ENCODE assay signal across 8 cellular contexts in the genomic region with DNA sequence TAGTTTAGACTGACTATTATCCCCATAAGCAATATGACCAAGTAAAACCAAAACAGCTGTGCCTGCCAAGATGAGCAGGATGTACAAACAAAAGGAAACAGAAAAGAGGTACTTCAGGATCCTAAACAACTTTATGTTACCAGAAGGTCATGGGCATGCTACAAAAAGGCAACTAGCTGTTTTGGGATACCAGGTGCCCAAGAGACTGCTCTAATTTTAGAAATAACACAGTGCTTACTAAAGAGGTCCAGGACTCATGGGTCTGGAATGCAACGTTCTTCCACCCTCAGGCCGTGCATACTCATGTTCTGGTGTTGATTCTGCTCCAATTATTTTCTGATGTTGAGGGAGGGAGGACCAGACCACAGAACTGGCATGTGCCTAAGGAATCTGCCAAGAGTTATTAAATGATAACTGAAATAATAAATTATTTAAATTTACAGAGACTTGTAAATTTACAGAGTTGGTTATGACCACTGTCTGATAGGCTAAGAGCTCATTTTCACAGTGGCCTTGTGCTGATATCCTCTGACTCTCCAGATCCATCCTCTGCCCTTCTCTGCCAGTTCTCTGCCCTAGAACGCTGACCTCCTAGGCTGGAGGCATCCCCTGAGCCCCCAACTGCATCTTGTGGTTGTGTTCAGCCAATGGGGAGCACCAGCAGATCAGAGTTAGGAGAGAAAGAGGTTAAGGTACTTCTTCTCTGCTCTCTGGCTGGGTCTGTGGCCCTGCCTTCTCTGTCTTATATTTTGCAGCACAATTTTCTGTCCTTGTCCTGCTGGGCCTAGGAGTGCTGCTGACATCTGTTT. TPM values are rescaled to one million over a fixed set of nuclear protein-coding genes. Genes with fewer than 3 reads are reported as not detected.
DNase-seq lines count a peak whose midpoint lies in the region; ATAC-seq and TF ChIP-seq lines count a peak whose summit lies in the region.

No MANE protein-coding gene starts in this region.

- no peaks in the 10 kb centered on the region for H3K36me3 ChIP-seq in testis (ENCODE audit: low read depth, missing control alignments)

- no peaks in the 10 kb centered on the region for H3K4me1 ChIP-seq in right cardiac atrium (ENCODE audit: control insufficient read depth, insufficient read depth, low read length)
- no peaks in the 10 kb centered on the region for H3K4me1 ChIP-seq in testis

- no peak overlapping the region for H3K27ac Mint-ChIP-seq in activated naive CD4-positive, alpha-beta T cell treated with anti-CD3 and anti-CD28 coated beads, Interleukin-2, amount 50 U/mL, for 72 hours

- DNase-seq in HS-27A (ENCODE audit: low read depth): peak; percentile 98
- peak; percentile 86 for DNase-seq in amniotic stem cell (lab: John Stamatoyannopoulos, UW)
- DNase-seq in right cardiac atrium: no peak
- DNase-seq in testis: peak; percentile 26
- DNase-seq in activated naive CD4-positive, alpha-beta T cell treated with anti-CD3 and anti-CD28 coated beads, Interleukin-2, amount 50 U/mL, for 72 hours (ENCODE audit: low spot score in 2 of 2): no peak
- DNase-seq in NCI-H1694 treated with DMSO at 0.1 percent for 48 hours (lab: John Stamatoyannopoulos, UW): no peak
- DNase-seq in NCI-H446 (lab: John Stamatoyannopoulos, UW): no peak

- H3K9me3 ChIP-seq in right cardiac atrium (ENCODE audit: control insufficient read depth, low read length): no peaks in the 10 kb centered on the region
- no peaks in the 10 kb centered on the region for H3K9me3 ChIP-seq in testis

- H3K27ac ChIP-seq in right cardiac atrium (ENCODE audit: low read length) (peak overlapping the region; percentile 98), testis (peak overlapping the region in 1 of 2 donors; percentile 79)

- no peaks in the 10 kb centered on the region for H3K9me3 Mint-ChIP-seq in activated naive CD4-positive, alpha-beta T cell treated with anti-CD3 and anti-CD28 coated beads, Interleukin-2, amount 50 U/mL, for 72 hours

- 40% methylated on average over 3 of the region's 3 CpGs for WGBS in right cardiac atrium
- 28 to 49% methylated on average over 3 of the region's 3 CpGs for WGBS in testis, 2 donors

- TF ChIP-seq POLR2A in testis (IDR thresholded peaks at IDR 0.05): no peak

- H3K27me3 ChIP-seq in right cardiac atrium (ENCODE audit: control insufficient read depth, insufficient read depth) (no peaks in the 10 kb centered on the region), testis (no peaks in the 10 kb centered on the region)

- intact Hi-C loops in right cardiac atrium (cut with DNase I): no loop called here
- intact Hi-C loops in testis (cut with DNase I; ENCODE audit: low total_unique reads): loop anchor here (5.0 kb wide), 1 partner anchor 268 kb away; the partner anchor contains the start of gene CCN1

- TF ChIP-seq CTCF in testis (IDR thresholded peaks at IDR 0.05): no peak

- no peaks in the 10 kb centered on the region for H3K36me3 Mint-ChIP-seq in activated naive CD4-positive, alpha-beta T cell treated with anti-CD3 and anti-CD28 coated beads, Interleukin-2, amount 50 U/mL, for 72 hours

- ATAC-seq in right cardiac atrium (peak; percentile 88 to 89), GM19467 (IDR thresholded peaks at IDR 0.05; ENCODE audit: unreplicated experiment) (no peak)
- ATAC-seq in activated naive CD4-positive, alpha-beta T cell treated with anti-CD3 and anti-CD28 coated beads, Interleukin-2, amount 50 U/mL, for 72 hours: no peak

- no peak overlapping the region for H3K4me3 ChIP-seq in right cardiac atrium (ENCODE audit: low read length)
- H3K4me3 ChIP-seq in testis: no peak overlapping the region

RNA-seq across cellular contexts. Expression of gene BCL10, which starts 37.7 kb away (rescaled TPM):
- total RNA-seq in right cardiac atrium: 10 to 100 TPM in 3 of 4 donors, 1 to 10 TPM in 1; 8.6 to 11.7 (median 10.9) TPM
- polyA plus RNA-seq in right cardiac atrium: 5.7 TPM
- 10 to 100 TPM; 16.8 to 21.2 TPM for total RNA-seq in testis
- polyA plus RNA-seq in testis (ENCODE audit: insufficient read depth, low read depth, low replicate concordance): 16.5 TPM
- total RNA-seq in activated naive CD4-positive, alpha-beta T cell treated with anti-CD3 and anti-CD28 coated beads, Interleukin-2, amount 50 U/mL, for 72 hours: 10 to 100 TPM; 27.3 to 31.4 TPM

RNA-seq across cellular contexts. Expression of gene C1orf52, which starts 54.6 kb away (rescaled TPM):
- total RNA-seq in right cardiac atrium (10 to 100 TPM; 15.8 to 20.1 (median 17.9) TPM), testis (10 to 100 TPM; 34.0 to 40.3 TPM)
- polyA plus RNA-seq in right cardiac atrium (15.0 TPM), testis (ENCODE audit: insufficient read depth, low read depth, low replicate concordance) (37.9 TPM)
- 10 to 100 TPM; 21.0 to 35.4 TPM for total RNA-seq in activated naive CD4-positive, alpha-beta T cell treated with anti-CD3 and anti-CD28 coated beads, Interleukin-2, amount 50 U/mL, for 72 hours

Comparison
In these comparisons a context has a peak if more than half of its experiments do, and no peak if none do; other contexts are left out.
1. DNase-seq: peak in HS-27A (single experiment), amniotic stem cell (single experiment) and testis (single experiment); none in right cardiac atrium (0 of 3), activated naive CD4-positive, alpha-beta T cell treated with anti-CD3 and anti-CD28 coated beads, Interleukin-2, amount 50 U/mL, for 72 hours (0 of 2), NCI-H1694 treated with DMSO at 0.1 percent for 48 hours (single experiment) and NCI-H446 (0 of 2).
2. ATAC-seq: peak in right cardiac atrium (2 of 2); none in activated naive CD4-positive, alpha-beta T cell treated with anti-CD3 and anti-CD28 coated beads, Interleukin-2, amount 50 U/mL, for 72 hours (0 of 2) and GM19467 (single experiment).